24 cellular contexts compared by ENCODE assay signal in genomic region chr16:22946433-22946832, GRCh38.
"Had no signal": no experiment of that assay in that cellular context is flagged by ENCODE, and none has a peak within 500 bp of the region (broad histone marks: within the 10 kb centered on the region; RNA-seq: fewer than 3 reads in every experiment).

No MANE protein-coding gene starts in this region.

- DNase-seq: activated CD4-positive, alpha-beta T cell treated with anti-CD3 and anti-CD28 coated beads for 1 hour; activated CD4-positive, alpha-beta T cell treated with anti-CD3 and anti-CD28 coated beads, Interleukin-2, amount 50 U/mL, for 1 hour; activated CD8-positive, alpha-beta T cell treated with anti-CD3 and anti-CD28 coated beads for 36 hours; activated T-cell treated with anti-CD3 and anti-CD28 coated beads, Interleukin-2, amount 50 U/mL, for 4 hours; anterior cingulate cortex; dermis blood vessel endothelial cell; effector CD4-positive, alpha-beta T cell; gastrocnemius medialis; glutamatergic neuron; left colon; lower lobe of right lung; mesenchymal stem cell; natural killer cell; posterior cingulate gyrus; right cardiac atrium; stimulated activated CD4-positive, alpha-beta T cell treated with anti-CD3 and anti-CD28 coated beads, Interleukin-12 subunit alpha, Interleukin-12 subunit beta, amount 100 ng/mL, for 4 hours; stimulated activated CD4-positive, alpha-beta T cell treated with anti-CD3 and anti-CD28 coated beads, Interleukin-4, amount 100 ng/mL, for 1 hour; stimulated activated naive CD8-positive, alpha-beta T cell treated with anti-CD3 and anti-CD28 coated beads, Interleukin-15, Interleukin-2, amounts not matched to agents 100 U/mL and 50 U/mL, for 24 hours; T-helper 2 cell; testis; transverse colon had no signal

- H3K27me3 ChIP-seq: gastrocnemius medialis, testis had no signal

- H3K9me3 Mint-ChIP-seq: activated CD8-positive, alpha-beta T cell treated with anti-CD3 and anti-CD28 coated beads for 36 hours; activated naive CD4-positive, alpha-beta T cell treated with anti-CD3 and anti-CD28 coated beads, Interleukin-2, amount 50 U/mL, for 72 hours; activated T-cell treated with anti-CD3 and anti-CD28 coated beads, Interleukin-2, amount 50 U/mL, for 4 hours; activated T-helper 2 cell treated with anti-CD3 and anti-CD28 coated beads, Interferon-gamma antibody, Interleukin-2, Interleukin-4, amounts not matched to agents 10 μg/mL and 5 μg/mL and 100 μg/mL, durations not matched to agents 14 hours and 24 hours and 36 hours; natural killer cell had no signal

- H3K4me1 ChIP-seq: testis had no signal

- H3K4me3 Mint-ChIP-seq: activated CD8-positive, alpha-beta T cell treated with anti-CD3 and anti-CD28 coated beads for 36 hours; activated T-cell treated with anti-CD3 and anti-CD28 coated beads, Interleukin-2, amount 50 U/mL, for 4 hours; natural killer cell; WTC11 had no signal

- H3K4me3 ChIP-seq: gastrocnemius medialis, lower lobe of right lung, testis, transverse colon had no signal

- H3K27ac Mint-ChIP-seq: activated CD8-positive, alpha-beta T cell treated with anti-CD3 and anti-CD28 coated beads for 36 hours; activated naive CD4-positive, alpha-beta T cell treated with anti-CD3 and anti-CD28 coated beads, Interleukin-2, amount 50 U/mL, for 72 hours; activated T-helper 2 cell treated with anti-CD3 and anti-CD28 coated beads, Interferon-gamma antibody, Interleukin-2, Interleukin-4, amounts not matched to agents 10 μg/mL and 5 μg/mL and 100 μg/mL, durations not matched to agents 14 hours and 24 hours and 36 hours; natural killer cell; WTC11 had no signal

- H3K36me3 ChIP-seq: gastrocnemius medialis, lower lobe of right lung, transverse colon had no signal

- H3K9me3 ChIP-seq: gastrocnemius medialis, lower lobe of right lung, testis, transverse colon had no signal

- H3K36me3 Mint-ChIP-seq: natural killer cell, WTC11 had no signal

- H3K27ac ChIP-seq: gastrocnemius medialis, lower lobe of right lung, testis, transverse colon had no signal
